In genomic region chr1:31400393-31400792, GRCh38 we compare ENCODE assay signal across 1 cellular context.
A peak's percentile ranks its signal among the peaks of the same experiment; 100 is the strongest.
TF ChIP-seq lines count a peak whose summit lies in the region.

No MANE protein-coding gene starts in this region.

TF ChIP-seq in K562, 482 proteins besides CTCF, POLR2A, EP300 and RAD21 (continued from another document):
- no peak for TF ChIP-seq ZHX1 (conservative IDR thresholded peaks at IDR 0.05; ENCODE audit: low read length)
- peak; percentile 80 for TF ChIP-seq CEBPB (tag; IDR thresholded peaks at IDR 0.05)
- no peak for TF ChIP-seq NR4A1 (CRISPR knock-in tag; IDR thresholded peaks at IDR 0.05)
- no peak for TF ChIP-seq NR4A1 (tag; IDR thresholded peaks at IDR 0.05)
- TF ChIP-seq CEBPG (CRISPR knock-in tag; IDR thresholded peaks at IDR 0.05) = no peak
- peak; percentile 57 to 79; a peak in 3 of 4 replicates for TF ChIP-seq CEBPG (tag; conservative IDR thresholded peaks at IDR 0.05 in 1 of 2, IDR thresholded peaks at IDR 0.05 in 1 of 2)
- no peak for TF ChIP-seq UBTF (IDR thresholded peaks at IDR 0.05; ENCODE audit: borderline replicate concordance in 1 of 2, low read depth in 2 of 2, low read length in 2 of 2)
- TF ChIP-seq POLR2H (tag; IDR thresholded peaks at IDR 0.05; ENCODE audit: low read depth) = no peak
- TF ChIP-seq ELK3 (CRISPR knock-in tag; IDR thresholded peaks at IDR 0.05) = no peak
- no peak for TF ChIP-seq ETV1 (tag; conservative IDR thresholded peaks at IDR 0.05; ENCODE audit: low read depth)
- no peak for TF ChIP-seq ZBTB8A (IDR thresholded peaks at IDR 0.05; ENCODE audit: partially characterized antibody)
- TF ChIP-seq BRF2 (IDR thresholded peaks at IDR 0.05; ENCODE audit: borderline replicate concordance, insufficient read depth, insufficient read length) = no peak
- no peak for TF ChIP-seq ID3 (CRISPR knock-in tag; IDR thresholded peaks at IDR 0.05)
- TF ChIP-seq ID3 (tag; IDR thresholded peaks at IDR 0.05) = no peak
- no peak for TF ChIP-seq POLR2AphosphoS2 (IDR thresholded peaks at IDR 0.05; ENCODE audit: low read length)
